ENCODE assay signal across 8 cellular contexts in genomic region chr14:99971929-99972747, GRCh38.
DNase-seq lines count a peak whose midpoint lies in the region; ATAC-seq, FAIRE-seq and TF ChIP-seq lines count a peak whose summit lies in the region.

No MANE protein-coding gene starts in this region.

- H3K27me3 ChIP-seq in OCI-LY3 (ENCODE audit: low read depth, low read length) = peaks cover 21% of the 10 kb centered on the region
- H3K27me3 ChIP-seq in bronchial epithelial cell (ENCODE audit: control insufficient read depth, insufficient read depth, low read length) = peaks cover 3% of the 10 kb centered on the region
- H3K27me3 ChIP-seq in suprapubic skin = no peaks in the 10 kb centered on the region

- no peaks in the 10 kb centered on the region for H4K20me1 ChIP-seq in OCI-LY3 (ENCODE audit: insufficient read depth, low read length)

- peak overlapping the region; percentile 42; the same call in 1 of the 2 replicates for H2AFZ ChIP-seq in OCI-LY3 (ENCODE audit: low read depth, low read length)

- H3K9ac ChIP-seq in OCI-LY3 (ENCODE audit: low read length) = peak overlapping the region; percentile 67

- DNase-seq in bronchial epithelial cell (ENCODE audit: low read depth) (no peak), medulla oblongata (ENCODE audit: extremely low spot score) (peak; percentile 21), suprapubic skin (ENCODE audit: low spot score in 2 of 2) (no peak), NCI-H2196 treated with DMSO at 0.1 percent for 48 hours (lab: John Stamatoyannopoulos, UW; ENCODE audit: unreplicated experiment) (no peak)

- H3K4me1 ChIP-seq in OCI-LY3 (ENCODE audit: low read length) = peaks cover 12% of the 10 kb centered on the region
- peaks cover 14% of the 10 kb centered on the region for H3K4me1 ChIP-seq in suprapubic skin

- H3K9me3 ChIP-seq in OCI-LY3 (ENCODE audit: insufficient read depth, low read length) (no peaks in the 10 kb centered on the region), suprapubic skin (no peaks in the 10 kb centered on the region)

- no peak overlapping the region for H3K27ac ChIP-seq in OCI-LY3 (ENCODE audit: low read length)
- peak overlapping the region; percentile 67 for H3K27ac ChIP-seq in suprapubic skin

- H3K4me2 ChIP-seq in OCI-LY3 (ENCODE audit: low read length) = peak overlapping the region; percentile 86

- TF ChIP-seq EP300 in suprapubic skin (IDR thresholded peaks at IDR 0.05) = no peak

- TF ChIP-seq POLR2A in suprapubic skin (IDR thresholded peaks at IDR 0.05) = no peak

- TF ChIP-seq CTCF in OCI-LY3 (IDR thresholded peaks at IDR 0.05; ENCODE audit: low read depth, low read length) (no peak), bronchial epithelial cell (IDR thresholded peaks at IDR 0.05; ENCODE audit: insufficient read depth, low read length, severe bottlenecking) (no peak), suprapubic skin (IDR thresholded peaks at IDR 0.05) (no peak)

- WGBS in suprapubic skin = under 1% methylated on average over 32 of the region's 81 CpGs

- H3K36me3 ChIP-seq in OCI-LY3 (replicated peaks; ENCODE audit: low read depth, low read length) (no peaks in the 10 kb centered on the region), bronchial epithelial cell (ENCODE audit: control insufficient read depth, insufficient read depth, low read length) (no peaks in the 10 kb centered on the region), suprapubic skin (no peaks in the 10 kb centered on the region)

- no peak for FAIRE-seq in bronchial epithelial cell (lab: Jason Lieb, UNC)

- peak overlapping the region; percentile 92 for H3K4me3 ChIP-seq in OCI-LY3 (ENCODE audit: low read length)
- peak overlapping the region; percentile 83 for H3K4me3 ChIP-seq in bronchial epithelial cell (ENCODE audit: low read depth, low read length)
- peak overlapping the region; percentile 98 for H3K4me3 ChIP-seq in suprapubic skin

- ATAC-seq in GM18498 (IDR thresholded peaks at IDR 0.05; ENCODE audit: unreplicated experiment) = peak; percentile 41
- peak; percentile 18 for ATAC-seq in HG02840 (IDR thresholded peaks at IDR 0.05; ENCODE audit: low FRiP score, unreplicated experiment)
- ATAC-seq in HG02970 (IDR thresholded peaks at IDR 0.05; ENCODE audit: low FRiP score, unreplicated experiment) = no peak

- H3K79me2 ChIP-seq in OCI-LY3 (ENCODE audit: low read length) = peaks cover 24% of the 10 kb centered on the region
